23 cellular contexts compared by ENCODE assay signal in the genomic region with DNA sequence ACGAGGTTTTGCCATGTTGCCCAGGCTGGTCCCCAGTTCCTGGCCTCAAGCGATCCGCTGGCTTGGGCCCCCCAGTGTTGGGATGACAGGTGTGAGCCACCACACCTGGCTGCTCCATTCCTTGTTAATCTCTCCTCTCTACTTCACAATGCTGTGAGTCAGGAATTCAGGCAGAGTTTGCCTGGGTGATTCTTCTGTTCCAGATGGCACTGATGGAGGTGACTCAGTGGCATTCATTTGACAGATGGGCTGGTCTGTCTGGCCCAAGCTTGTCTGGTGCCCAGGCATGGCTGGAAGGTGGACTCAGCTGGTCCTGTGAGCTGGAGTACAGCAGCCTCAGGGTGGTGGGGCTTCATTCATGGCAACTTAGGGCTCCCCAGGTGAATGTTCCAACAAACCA. TPM values are rescaled to one million over a fixed set of nuclear protein-coding genes. Genes with fewer than 3 reads are reported as not detected.
"Had no signal": no experiment of that assay in that cellular context is flagged by ENCODE, and none has a peak within 500 bp of the region (broad histone marks: within the 10 kb centered on the region; RNA-seq: fewer than 3 reads in every experiment).

No MANE protein-coding gene starts in this region.

- DNase-seq: activated CD4-positive, alpha-beta T cell treated with anti-CD3 and anti-CD28 coated beads for 48 hours; activated CD4-positive, alpha-beta T cell treated with anti-CD3 and anti-CD28 coated beads, Interleukin-2, amount 50 U/mL, for 4 hours; activated CD4-positive, CD25-positive, alpha-beta regulatory T cell treated with anti-CD3 and anti-CD28 coated beads, Interleukin-2, amount 50 U/mL, for 72 hours; activated CD8-positive, alpha-beta memory T cell treated with anti-CD3 and anti-CD28 coated beads, Interleukin-2, amount 50 U/mL, for 48 hours; activated CD8-positive, alpha-beta T cell treated with anti-CD3 and anti-CD28 coated beads, Interleukin-2, amount 10 ng/mL, durations not matched to agents 7 days and 5 days; activated T-cell treated with anti-CD3 and anti-CD28 coated beads, Interleukin-2, amount 50 U/mL, for 1 hour; aorta; central memory CD4-positive, alpha-beta T cell; KG1; MG63; MV-4-11; NCI-H1092 treated with DMSO at 0.1 percent for 48 hours; NCI-H1417 treated with DMSO at 0.1 percent for 48 hours; NCI-H1694; NCI-H2029 treated with DMSO at 0.1 percent for 48 hours; NCI-H446; NCI-H524; Peyer's patch; SHP77 treated with DMSO at 0.1 percent for 48 hours; T-helper 17 cell; T-helper 9 cell had no signal

- H3K4me1 ChIP-seq: breast epithelium, Peyer's patch had no signal

- ATAC-seq: activated CD8-positive, alpha-beta T cell treated with anti-CD3 and anti-CD28 coated beads, Interleukin-2, amount 10 ng/mL, durations not matched to agents 7 days and 5 days; T-helper 17 cell; WTC11 had no signal

- H3K27me3 ChIP-seq: breast epithelium, MG63, Peyer's patch had no signal

- H3K27ac ChIP-seq: breast epithelium, Peyer's patch had no signal

- H3K4me3 ChIP-seq: breast epithelium, MG63, Peyer's patch had no signal

- H3K9me3 ChIP-seq: breast epithelium, MG63, Peyer's patch had no signal

- H3K36me3 ChIP-seq: breast epithelium, MG63, Peyer's patch had no signal

RNA-seq across cellular contexts. Expression of a gene that starts 43.2 kb away (rescaled TPM):
- total RNA-seq: activated CD8-positive, alpha-beta T cell treated with anti-CD3 and anti-CD28 coated beads, Interleukin-2, amount 10 ng/mL, durations not matched to agents 7 days and 5 days had no signal
